ENCODE assay signal across 9 cellular contexts in genomic region chr3:52481819-52482521, GRCh38. TPM values are rescaled to one million over a fixed set of nuclear protein-coding genes. Genes with fewer than 3 reads are reported as not detected.
DNase-seq lines count a peak whose midpoint lies in the region; ATAC-seq, FAIRE-seq and TF ChIP-seq lines count a peak whose summit lies in the region.
"Had no signal": no experiment of that assay in that cellular context is flagged by ENCODE, and none has a peak within 500 bp of the region (broad histone marks: within the 10 kb centered on the region; RNA-seq: fewer than 3 reads in every experiment).

No MANE protein-coding gene starts in this region.

- H3K4ac ChIP-seq in H1 (replicated peaks; ENCODE audit: insufficient read length, low read depth, low read length): no peak overlapping the region

- no peak overlapping the region for H3K27ac ChIP-seq in H1 (ENCODE audit: low read depth, low read length)
- H3K27ac ChIP-seq in prostate gland: peak overlapping the region; percentile 31 to 72

- H3K27me3 ChIP-seq in Loucy (ENCODE audit: insufficient read depth, low read length, poor library complexity, severe bottlenecking) (no peaks in the 10 kb centered on the region), H1 (replicated peaks in 1 of 4; ENCODE audit: control insufficient read depth in 3 of 4, extremely low read depth in 1 of 4, insufficient read depth in 3 of 4, low read length in 3 of 4) (no peaks in the 10 kb centered on the region), prostate gland (replicated peaks; ENCODE audit: insufficient read depth) (no peaks in the 10 kb centered on the region)

- H3K14ac ChIP-seq in H1 (ENCODE audit: insufficient read length): no peak overlapping the region

- H3K4me1 ChIP-seq in Loucy (ENCODE audit: insufficient read depth, low read length, poor library complexity, severe bottlenecking): no peaks in the 10 kb centered on the region
- H3K4me1 ChIP-seq in H1 (replicated peaks in 1 of 4; ENCODE audit: control insufficient read depth in 3 of 4, insufficient read depth in 4 of 4, low read length in 3 of 4): no peaks in the 10 kb centered on the region
- H3K4me1 ChIP-seq in prostate gland (replicated peaks): no peaks in the 10 kb centered on the region

- H4K8ac ChIP-seq in H1 (ENCODE audit: extremely low read depth, insufficient read depth, low read length): no peak overlapping the region

- no peaks in the 10 kb centered on the region for H3K9me2 ChIP-seq in Loucy (replicated peaks; ENCODE audit: low read depth, low read length)

- H3K79me1 ChIP-seq in H1 (ENCODE audit: low read depth, low read length): peaks cover 2% of the 10 kb centered on the region; the same call in 1 of the 2 replicates

- TF ChIP-seq EP300 in H1 (IDR thresholded peaks at IDR 0.05; ENCODE audit: borderline replicate concordance in 1 of 2, low read depth in 2 of 2, low read length in 2 of 2): no peak

- H2AFZ ChIP-seq in Loucy (ENCODE audit: low read length) (no peak overlapping the region), H1 (ENCODE audit: low read length) (no peak overlapping the region)

- no peak for ATAC-seq in HG02973 (IDR thresholded peaks at IDR 0.05; ENCODE audit: unreplicated experiment)

- POLR2A ChIA-PET in activated CD4-positive, alpha-beta memory T cell treated with anti-CD3 and anti-CD28 coated beads for 36 hours (lab: Charles Lee): no interaction called here
- POLR2A ChIA-PET in activated CD4-positive, alpha-beta memory T cell treated with anti-CD3 and anti-CD28 coated beads, Interleukin-2, amount 10 ng/mL, durations not matched to agents 7 days and 5 days (lab: Charles Lee): no interaction called here
- POLR2A ChIA-PET in H1 (lab: Charles Lee; ENCODE audit: partially characterized antibody): interaction anchor here (0.7 to 2.1 kb wide), 5 partner anchors 13 to 94 kb away, joined by 3 to 6 read pairs (median 3); partner anchors contain the start of genes STAB1 and UQCC5

- no peaks in the 10 kb centered on the region for H3K23me2 ChIP-seq in H1 (ENCODE audit: low read depth, low read length)

- DNase-seq in activated CD4-positive, alpha-beta memory T cell treated with anti-CD3 and anti-CD28 coated beads for 36 hours: peak; percentile 26
- DNase-seq in activated CD4-positive, alpha-beta memory T cell treated with anti-CD3 and anti-CD28 coated beads, Interleukin-2, amount 10 ng/mL, durations not matched to agents 7 days and 5 days: no peak
- DNase-seq in H1 (ENCODE audit: low read depth in 1 of 2, low spot score in 2 of 2) (peak; percentile 51 to 93), prostate gland (ENCODE audit: low spot score) (no peak), lower leg skin (ENCODE audit: low spot score in 2 of 2) (no peak)
- DNase-seq in activated T-helper 2 cell treated with anti-CD3 and anti-CD28 coated beads, Interferon-gamma antibody, Interleukin-2, Interleukin-4, amounts not matched to agents 10 μg/mL and 5 μg/mL and 100 μg/mL, durations not matched to agents 14 hours and 24 hours and 36 hours (ENCODE audit: low spot score): no peak
- DNase-seq: NCI-H1436 had no signal

- CTCF ChIA-PET in activated CD4-positive, alpha-beta memory T cell treated with anti-CD3 and anti-CD28 coated beads for 36 hours (lab: Charles Lee): interaction anchor here (1.0 to 1.9 kb wide), 3 partner anchors 16 to 30 kb away, joined by 4 to 5 read pairs (median 4); no protein-coding TSS in a partner anchor
- CTCF ChIA-PET in activated CD4-positive, alpha-beta memory T cell treated with anti-CD3 and anti-CD28 coated beads, Interleukin-2, amount 10 ng/mL, durations not matched to agents 7 days and 5 days (lab: Charles Lee): interaction anchor here (1.0 kb wide), 1 partner anchor 25 kb away, joined by 3 read pairs; no protein-coding TSS in a partner anchor
- CTCF ChIA-PET in H1 (lab: Charles Lee; ENCODE audit: partially characterized antibody): interaction anchor here (0.6 to 3.1 kb wide), 27 partner anchors 9 to 258 kb away, joined by 3 to 28 read pairs (median 4); partner anchors contain the start of genes STAB1 and TNNC1

- no peak overlapping the region for H2BK20ac ChIP-seq in H1 (ENCODE audit: low read length)

- no peaks in the 10 kb centered on the region for H3K9me3 Mint-ChIP-seq in activated CD4-positive, alpha-beta memory T cell treated with anti-CD3 and anti-CD28 coated beads for 36 hours
- H3K9me3 Mint-ChIP-seq in activated CD4-positive, alpha-beta memory T cell treated with anti-CD3 and anti-CD28 coated beads, Interleukin-2, amount 10 ng/mL, durations not matched to agents 7 days and 5 days: no peaks in the 10 kb centered on the region
- no peaks in the 10 kb centered on the region for H3K9me3 Mint-ChIP-seq in activated T-helper 2 cell treated with anti-CD3 and anti-CD28 coated beads, Interferon-gamma antibody, Interleukin-2, Interleukin-4, amounts not matched to agents 10 μg/mL and 5 μg/mL and 100 μg/mL, durations not matched to agents 14 hours and 24 hours and 36 hours

- no peak overlapping the region for H2AK5ac ChIP-seq in H1 (ENCODE audit: low read depth, low read length)

- no peaks in the 10 kb centered on the region for H3F3A ChIP-seq in Loucy (ENCODE audit: low read depth)

- no peak overlapping the region for H2BK12ac ChIP-seq in H1 (ENCODE audit: low read depth, low read length)

- intact Hi-C loops in activated CD4-positive, alpha-beta memory T cell treated with anti-CD3 and anti-CD28 coated beads for 36 hours (cut with micrococcal nuclease): no loop called here
- intact Hi-C loops in prostate gland (cut with DNase I): loop anchor here (5.0 kb wide), 1 partner anchor 50 kb away; the partner anchor contains the start of gene NT5DC2
- intact Hi-C loops in lower leg skin (cut with DNase I; ENCODE audit: low total_unique reads): no loop called here
- intact Hi-C loops in activated T-helper 2 cell treated with anti-CD3 and anti-CD28 coated beads, Interferon-gamma antibody, Interleukin-2, Interleukin-4, amounts not matched to agents 10 μg/mL and 5 μg/mL and 100 μg/mL, durations not matched to agents 14 hours and 24 hours and 36 hours (cut with micrococcal nuclease): no loop called here

- no peak overlapping the region for H3K56ac ChIP-seq in H1 (replicated peaks; ENCODE audit: insufficient read length, low read depth, low read length)

- TF ChIP-seq RAD21 in H1 (IDR thresholded peaks at IDR 0.05 in 1 of 2, conservative IDR thresholded peaks at IDR 0.05 in 1 of 2; ENCODE audit: low read depth in 2 of 2, low read length in 2 of 2): peak; percentile 62 to 71

- no peak overlapping the region for H4K5ac ChIP-seq in H1 (ENCODE audit: insufficient read length, low read depth, low read length)

- TF ChIP-seq POLR2A in H1 (IDR thresholded peaks at IDR 0.05; ENCODE audit: control extremely low read depth in 1 of 2, low read depth in 2 of 2, low read length in 2 of 2) (no peak), prostate gland (IDR thresholded peaks at IDR 0.05) (no peak), lower leg skin (IDR thresholded peaks at IDR 0.05) (no peak)

- no peaks in the 10 kb centered on the region for H3K27me3 Mint-ChIP-seq in activated CD4-positive, alpha-beta memory T cell treated with anti-CD3 and anti-CD28 coated beads for 36 hours
- no peaks in the 10 kb centered on the region for H3K27me3 Mint-ChIP-seq in activated CD4-positive, alpha-beta memory T cell treated with anti-CD3 and anti-CD28 coated beads, Interleukin-2, amount 10 ng/mL, durations not matched to agents 7 days and 5 days
- no peaks in the 10 kb centered on the region for H3K27me3 Mint-ChIP-seq in activated T-helper 2 cell treated with anti-CD3 and anti-CD28 coated beads, Interferon-gamma antibody, Interleukin-2, Interleukin-4, amounts not matched to agents 10 μg/mL and 5 μg/mL and 100 μg/mL, durations not matched to agents 14 hours and 24 hours and 36 hours (ENCODE audit: low read depth)

- FAIRE-seq in H1 (lab: Jason Lieb, UNC): peak; percentile 75

- H2BK120ac ChIP-seq in H1 (replicated peaks; ENCODE audit: low read depth, low read length): no peak overlapping the region

- H3K27ac Mint-ChIP-seq in activated CD4-positive, alpha-beta memory T cell treated with anti-CD3 and anti-CD28 coated beads for 36 hours: no peak overlapping the region
- no peak overlapping the region for H3K27ac Mint-ChIP-seq in activated CD4-positive, alpha-beta memory T cell treated with anti-CD3 and anti-CD28 coated beads, Interleukin-2, amount 10 ng/mL, durations not matched to agents 7 days and 5 days
- no peak overlapping the region for H3K27ac Mint-ChIP-seq in activated T-helper 2 cell treated with anti-CD3 and anti-CD28 coated beads, Interferon-gamma antibody, Interleukin-2, Interleukin-4, amounts not matched to agents 10 μg/mL and 5 μg/mL and 100 μg/mL, durations not matched to agents 14 hours and 24 hours and 36 hours

- H3K36me3 ChIP-seq in Loucy (ENCODE audit: insufficient read depth, low read length) (peaks cover 81% of the 10 kb centered on the region), H1 (ENCODE audit: control insufficient read depth in 2 of 4, insufficient read depth in 4 of 4, low read length in 3 of 4) (peaks cover 30 to 58% (median 42%) of the 10 kb centered on the region in 4 experiments), prostate gland (peaks cover 35 to 40% of the 10 kb centered on the region in 2 donors)

- H3K9ac ChIP-seq in Loucy (ENCODE audit: low read depth, low read length, poor library complexity, severe bottlenecking) (no peak overlapping the region), H1 (replicated peaks in 1 of 4; ENCODE audit: extremely low read depth in 1 of 4, low read depth in 3 of 4, low read length in 3 of 4) (no peak overlapping the region)

- H3K9me3 ChIP-seq in Loucy (ENCODE audit: insufficient read depth, low read depth, low read length): no peaks in the 10 kb centered on the region
- H3K9me3 ChIP-seq in H1 (ENCODE audit: insufficient read depth in 2 of 2, low read depth in 1 of 2, low read length in 1 of 2): no peaks in the 10 kb centered on the region
- H3K9me3 ChIP-seq in prostate gland: no peaks in the 10 kb centered on the region

- H3K23ac ChIP-seq in H1 (ENCODE audit: insufficient read length): no peak overlapping the region

- H3K18ac ChIP-seq in H1 (ENCODE audit: extremely low read depth, low read length): no peak overlapping the region

- WGBS in H1 (ENCODE audit: extremely low coverage in 1 of 2, insufficient coverage in 1 of 2, insufficient read length in 1 of 2, insufficient replicate concordance in 2 of 2, low coverage in 1 of 2, low lambda C conversion rate in 2 of 2, missing lambda C conversion rate in 1 of 2), 2 experiments: 80% methylated on average over 23 of the region's 23 CpGs; no CpG with 5 or more reads in 1 of the 2 experiments
- WGBS in prostate gland: 83% methylated on average over 23 of the region's 23 CpGs
- 90 to 92% methylated on average over 23 of the region's 23 CpGs for WGBS in lower leg skin, 2 donors

- H2BK15ac ChIP-seq in H1 (ENCODE audit: low read length): no peak overlapping the region

- H3K79me2 ChIP-seq in Loucy (ENCODE audit: insufficient read depth, low read length): no peaks in the 10 kb centered on the region
- H3K79me2 ChIP-seq in H1 (ENCODE audit: control insufficient read depth in 1 of 2, insufficient read depth in 2 of 2, low read length in 2 of 2): no peaks in the 10 kb centered on the region

- no peak overlapping the region for H3K4me2 ChIP-seq in Loucy (ENCODE audit: low read depth, low read length, poor library complexity, severe bottlenecking)
- no peak overlapping the region for H3K4me2 ChIP-seq in H1 (ENCODE audit: insufficient read depth in 1 of 2, low read depth in 2 of 2, low read length in 2 of 2)

- no peak overlapping the region for H4K91ac ChIP-seq in H1 (replicated peaks; ENCODE audit: insufficient read length, low read length)

- H3K4me1 Mint-ChIP-seq in activated CD4-positive, alpha-beta memory T cell treated with anti-CD3 and anti-CD28 coated beads for 36 hours (ENCODE audit: low read depth): no peaks in the 10 kb centered on the region
- no peaks in the 10 kb centered on the region for H3K4me1 Mint-ChIP-seq in activated CD4-positive, alpha-beta memory T cell treated with anti-CD3 and anti-CD28 coated beads, Interleukin-2, amount 10 ng/mL, durations not matched to agents 7 days and 5 days
- no peaks in the 10 kb centered on the region for H3K4me1 Mint-ChIP-seq in activated T-helper 2 cell treated with anti-CD3 and anti-CD28 coated beads, Interferon-gamma antibody, Interleukin-2, Interleukin-4, amounts not matched to agents 10 μg/mL and 5 μg/mL and 100 μg/mL, durations not matched to agents 14 hours and 24 hours and 36 hours (ENCODE audit: low read depth)

- peak; percentile 67 for TF ChIP-seq CTCF in Loucy (conservative IDR thresholded peaks at IDR 0.05; ENCODE audit: low read length)
- TF ChIP-seq CTCF in H1 (IDR thresholded peaks at IDR 0.05; ENCODE audit: control extremely low read depth in 1 of 3, insufficient read depth in 1 of 3, low read depth in 1 of 3, low read length in 3 of 3): peak in 2 of 3 experiments; percentile 82 to 98; a peak in 3 of 4 replicates
- TF ChIP-seq CTCF in prostate gland (IDR thresholded peaks at IDR 0.05): peak in 3 of 4 experiments; percentile 15 to 23 (median 22)
- no peak for TF ChIP-seq CTCF in lower leg skin (IDR thresholded peaks at IDR 0.05)

- no peaks in the 10 kb centered on the region for H4K20me1 ChIP-seq in Loucy (ENCODE audit: insufficient read depth, low read length, poor library complexity, severe bottlenecking)
- peaks cover 0 to 18% of the 10 kb centered on the region in 2 experiments for H4K20me1 ChIP-seq in H1 (replicated peaks in 1 of 2; ENCODE audit: control insufficient read depth in 1 of 2, insufficient read depth in 2 of 2, low read length in 2 of 2)

- H3K4me3 ChIP-seq in Loucy (ENCODE audit: low read length, poor library complexity, severe bottlenecking) (no peak overlapping the region), H1 (ENCODE audit: extremely low read depth in 1 of 4, insufficient read depth in 2 of 4, low read depth in 3 of 4, low read length in 4 of 4) (no peak overlapping the region), prostate gland (no peak overlapping the region), lower leg skin (ENCODE audit: low read depth, poor library complexity, severe bottlenecking) (no peak overlapping the region)

- no peak overlapping the region; the same call in 1 of the 2 replicates for H2BK5ac ChIP-seq in H1 (ENCODE audit: low read depth, low read length)

- H3K36me3 Mint-ChIP-seq in activated CD4-positive, alpha-beta memory T cell treated with anti-CD3 and anti-CD28 coated beads for 36 hours: peaks cover 34% of the 10 kb centered on the region
- peaks cover 39% of the 10 kb centered on the region for H3K36me3 Mint-ChIP-seq in activated CD4-positive, alpha-beta memory T cell treated with anti-CD3 and anti-CD28 coated beads, Interleukin-2, amount 10 ng/mL, durations not matched to agents 7 days and 5 days (ENCODE audit: low read depth)
- peaks cover 44% of the 10 kb centered on the region for H3K36me3 Mint-ChIP-seq in activated T-helper 2 cell treated with anti-CD3 and anti-CD28 coated beads, Interferon-gamma antibody, Interleukin-2, Interleukin-4, amounts not matched to agents 10 μg/mL and 5 μg/mL and 100 μg/mL, durations not matched to agents 14 hours and 24 hours and 36 hours (ENCODE audit: low read depth)

- no peak overlapping the region for H3K4me3 Mint-ChIP-seq in activated CD4-positive, alpha-beta memory T cell treated with anti-CD3 and anti-CD28 coated beads for 36 hours
- H3K4me3 Mint-ChIP-seq in activated CD4-positive, alpha-beta memory T cell treated with anti-CD3 and anti-CD28 coated beads, Interleukin-2, amount 10 ng/mL, durations not matched to agents 7 days and 5 days: no peak overlapping the region
- H3K4me3 Mint-ChIP-seq in activated T-helper 2 cell treated with anti-CD3 and anti-CD28 coated beads, Interferon-gamma antibody, Interleukin-2, Interleukin-4, amounts not matched to agents 10 μg/mL and 5 μg/mL and 100 μg/mL, durations not matched to agents 14 hours and 24 hours and 36 hours (ENCODE audit: low read depth): no peak overlapping the region

RNA-seq across cellular contexts. Expression of gene STAB1, which starts 13.2 kb away (rescaled TPM):
- total RNA-seq in activated CD4-positive, alpha-beta memory T cell treated with anti-CD3 and anti-CD28 coated beads for 36 hours: under 1 TPM in 1 of 2 experiments, not detected in 1; 0.14 TPM
- not detected for total RNA-seq in activated CD4-positive, alpha-beta memory T cell treated with anti-CD3 and anti-CD28 coated beads, Interleukin-2, amount 10 ng/mL, durations not matched to agents 7 days and 5 days
- total RNA-seq in H1 (2021; fragmentation: NEBNext Ultra II Directional; extraction: Animal tissue kit (Norgen Biotek cat#: 25700)): 1.8 and 1.9 TPM in 2 replicates
- polyA plus RNA-seq in H1 (2011; rRNA removed): 1.0 and 1.3 TPM in 2 replicates
- 0.78 TPM for polyA plus RNA-seq in H1 (2011; cell fraction: cytosol; rRNA removed)
- 3.9 TPM for polyA plus RNA-seq in H1 (2011; cell fraction: nucleus; rRNA removed)
- 0.64 to 1.5 TPM (median 1.2 TPM) in 4 replicates for polyA plus RNA-seq in H1 (2012, experiment 1 of 2)
- 0.62 TPM for polyA plus RNA-seq in H1 (2012, experiment 2 of 2)
- polyA plus RNA-seq in H1 (2013, experiment 1 of 2): 1.2 TPM
- 0.99 TPM for polyA plus RNA-seq in H1 (2013, experiment 2 of 2)
- polyA minus RNA-seq in H1 (2011; rRNA and poly(A)+ RNA removed): 0.85 and 1.4 TPM in 2 replicates
- polyA minus RNA-seq in H1 (2011; cell fraction: cytosol; rRNA and poly(A)+ RNA removed): 1.7 TPM
- polyA minus RNA-seq in H1 (2011; cell fraction: nucleus; rRNA and poly(A)+ RNA removed): 2.0 TPM
- 10 to 100 TPM; 21.8 to 68.6 TPM for total RNA-seq in prostate gland
- 10 to 100 TPM; 10.1 to 23.9 (median 12.1) TPM for total RNA-seq in lower leg skin
- 0.07 TPM in 1 of 2 replicates, not detected in the other for total RNA-seq in activated T-helper 2 cell treated with anti-CD3 and anti-CD28 coated beads, Interferon-gamma antibody, Interleukin-2, Interleukin-4, amounts not matched to agents 10 μg/mL and 5 μg/mL and 100 μg/mL, durations not matched to agents 14 hours and 24 hours and 36 hours

RNA-seq across cellular contexts. Expression of gene NISCH, which starts 26.6 kb away (rescaled TPM):
- 10 to 100 TPM; 50.8 to 60.2 TPM for total RNA-seq in activated CD4-positive, alpha-beta memory T cell treated with anti-CD3 and anti-CD28 coated beads for 36 hours
- 10 to 100 TPM; 73.8 to 75.0 TPM for total RNA-seq in activated CD4-positive, alpha-beta memory T cell treated with anti-CD3 and anti-CD28 coated beads, Interleukin-2, amount 10 ng/mL, durations not matched to agents 7 days and 5 days
- 67.0 and 71.9 TPM in 2 replicates for total RNA-seq in H1 (2021; fragmentation: NEBNext Ultra II Directional; extraction: Animal tissue kit (Norgen Biotek cat#: 25700))
- 71.2 and 108 TPM in 2 replicates for polyA plus RNA-seq in H1 (2011; rRNA removed)
- 71.7 TPM for polyA plus RNA-seq in H1 (2011; cell fraction: cytosol; rRNA removed)
- polyA plus RNA-seq in H1 (2011; cell fraction: nucleus; rRNA removed): 289 TPM
- 48.9 to 72.2 TPM (median 62.2 TPM) in 4 replicates for polyA plus RNA-seq in H1 (2012, experiment 1 of 2)
- polyA plus RNA-seq in H1 (2012, experiment 2 of 2): 33.3 TPM
- 50.4 TPM for polyA plus RNA-seq in H1 (2013, experiment 1 of 2)
- 45.9 TPM for polyA plus RNA-seq in H1 (2013, experiment 2 of 2)
- polyA minus RNA-seq in H1 (2011; rRNA and poly(A)+ RNA removed): 106 and 112 TPM in 2 replicates
- polyA minus RNA-seq in H1 (2011; cell fraction: cytosol; rRNA and poly(A)+ RNA removed): 60.0 TPM
- 121 TPM for polyA minus RNA-seq in H1 (2011; cell fraction: nucleus; rRNA and poly(A)+ RNA removed)
- total RNA-seq in prostate gland: 100 to 1,000 TPM; 107 to 277 TPM
- total RNA-seq in lower leg skin: 100 to 1,000 TPM in 1 of 4 donors, 10 to 100 TPM in 3; 69.9 to 133 (median 85.9) TPM
- 70.0 and 73.4 TPM in 2 replicates for total RNA-seq in activated T-helper 2 cell treated with anti-CD3 and anti-CD28 coated beads, Interferon-gamma antibody, Interleukin-2, Interleukin-4, amounts not matched to agents 10 μg/mL and 5 μg/mL and 100 μg/mL, durations not matched to agents 14 hours and 24 hours and 36 hours

RNA-seq across cellular contexts. Expression of gene TNNC1, which starts 28.1 kb away (rescaled TPM):
- total RNA-seq in activated CD4-positive, alpha-beta memory T cell treated with anti-CD3 and anti-CD28 coated beads for 36 hours: 1 to 10 TPM; 3.0 to 4.7 TPM
- 1 to 10 TPM; 2.3 to 2.5 TPM for total RNA-seq in activated CD4-positive, alpha-beta memory T cell treated with anti-CD3 and anti-CD28 coated beads, Interleukin-2, amount 10 ng/mL, durations not matched to agents 7 days and 5 days
- total RNA-seq in H1 (2021; fragmentation: NEBNext Ultra II Directional; extraction: Animal tissue kit (Norgen Biotek cat#: 25700)): 5.8 and 9.5 TPM in 2 replicates
- 16.4 and 18.5 TPM in 2 replicates for polyA plus RNA-seq in H1 (2011; rRNA removed)
- polyA plus RNA-seq in H1 (2011; cell fraction: cytosol; rRNA removed): 29.5 TPM
- 12.1 TPM for polyA plus RNA-seq in H1 (2011; cell fraction: nucleus; rRNA removed)
- 11.7 to 13.0 TPM (median 12.0 TPM) in 4 replicates for polyA plus RNA-seq in H1 (2012, experiment 1 of 2)
- polyA plus RNA-seq in H1 (2012, experiment 2 of 2): 12.9 TPM
- 5.0 TPM for polyA plus RNA-seq in H1 (2013, experiment 1 of 2)
- polyA plus RNA-seq in H1 (2013, experiment 2 of 2): 4.6 TPM
- 2.8 and 5.0 TPM in 2 replicates for polyA minus RNA-seq in H1 (2011; rRNA and poly(A)+ RNA removed)
- 4.1 TPM for polyA minus RNA-seq in H1 (2011; cell fraction: cytosol; rRNA and poly(A)+ RNA removed)
- polyA minus RNA-seq in H1 (2011; cell fraction: nucleus; rRNA and poly(A)+ RNA removed): 5.0 TPM
- total RNA-seq in prostate gland (100 to 1,000 TPM in 1 of 2 donors, 1 to 10 TPM in 1; 2.7 to 109 TPM), lower leg skin (10 to 100 TPM in 3 of 4 donors, 1 to 10 TPM in 1; 6.3 to 73.7 (median 21.3) TPM)
- 0.34 and 0.46 TPM in 2 replicates for total RNA-seq in activated T-helper 2 cell treated with anti-CD3 and anti-CD28 coated beads, Interferon-gamma antibody, Interleukin-2, Interleukin-4, amounts not matched to agents 10 μg/mL and 5 μg/mL and 100 μg/mL, durations not matched to agents 14 hours and 24 hours and 36 hours

RNA-seq across cellular contexts. Expression of gene SEMA3G, which starts 37.1 kb away (rescaled TPM):
- total RNA-seq in activated CD4-positive, alpha-beta memory T cell treated with anti-CD3 and anti-CD28 coated beads for 36 hours: under 1 TPM; 0.10 to 0.14 TPM
- total RNA-seq in activated CD4-positive, alpha-beta memory T cell treated with anti-CD3 and anti-CD28 coated beads, Interleukin-2, amount 10 ng/mL, durations not matched to agents 7 days and 5 days: under 1 TPM; 0.18 to 0.20 TPM
- total RNA-seq in H1 (2021; fragmentation: NEBNext Ultra II Directional; extraction: Animal tissue kit (Norgen Biotek cat#: 25700)): 1.5 TPM in 2 replicates
- 0.95 and 2.4 TPM in 2 replicates for polyA plus RNA-seq in H1 (2011; rRNA removed)
- 1.0 TPM for polyA plus RNA-seq in H1 (2011; cell fraction: cytosol; rRNA removed)
- 2.2 TPM for polyA plus RNA-seq in H1 (2011; cell fraction: nucleus; rRNA removed)
- 1.0 to 1.8 TPM (median 1.2 TPM) in 4 replicates for polyA plus RNA-seq in H1 (2012, experiment 1 of 2)
- 0.50 TPM for polyA plus RNA-seq in H1 (2012, experiment 2 of 2)
- 1.3 TPM for polyA plus RNA-seq in H1 (2013, experiment 1 of 2)
- polyA plus RNA-seq in H1 (2013, experiment 2 of 2): 1.1 TPM
- polyA minus RNA-seq in H1 (2011; rRNA and poly(A)+ RNA removed): 1.1 and 1.4 TPM in 2 replicates
- polyA minus RNA-seq in H1 (2011; cell fraction: cytosol; rRNA and poly(A)+ RNA removed): 1.5 TPM
- 1.8 TPM for polyA minus RNA-seq in H1 (2011; cell fraction: nucleus; rRNA and poly(A)+ RNA removed)
- total RNA-seq in prostate gland: 1 to 10 TPM; 3.5 to 7.6 TPM
- total RNA-seq in lower leg skin: 10 to 100 TPM; 17.9 to 49.8 (median 26.9) TPM
- 0.30 and 0.32 TPM in 2 replicates for total RNA-seq in activated T-helper 2 cell treated with anti-CD3 and anti-CD28 coated beads, Interferon-gamma antibody, Interleukin-2, Interleukin-4, amounts not matched to agents 10 μg/mL and 5 μg/mL and 100 μg/mL, durations not matched to agents 14 hours and 24 hours and 36 hours

RNA-seq across cellular contexts. Expression of gene NT5DC2, which starts 51.7 kb away (rescaled TPM):
- total RNA-seq in activated CD4-positive, alpha-beta memory T cell treated with anti-CD3 and anti-CD28 coated beads for 36 hours: 10 to 100 TPM; 46.9 to 49.5 TPM
- total RNA-seq in activated CD4-positive, alpha-beta memory T cell treated with anti-CD3 and anti-CD28 coated beads, Interleukin-2, amount 10 ng/mL, durations not matched to agents 7 days and 5 days: 10 to 100 TPM; 26.2 to 28.1 TPM
- total RNA-seq in H1 (2021; fragmentation: NEBNext Ultra II Directional; extraction: Animal tissue kit (Norgen Biotek cat#: 25700)): 331 and 367 TPM in 2 replicates
- polyA plus RNA-seq in H1 (2011; rRNA removed): 477 and 618 TPM in 2 replicates
- 370 TPM for polyA plus RNA-seq in H1 (2011; cell fraction: cytosol; rRNA removed)
- polyA plus RNA-seq in H1 (2011; cell fraction: nucleus; rRNA removed): 830 TPM
- polyA plus RNA-seq in H1 (2012, experiment 1 of 2): 216 to 416 TPM (median 397 TPM) in 4 replicates
- 335 TPM for polyA plus RNA-seq in H1 (2012, experiment 2 of 2)
- 241 TPM for polyA plus RNA-seq in H1 (2013, experiment 1 of 2)
- polyA plus RNA-seq in H1 (2013, experiment 2 of 2): 226 TPM
- 308 and 331 TPM in 2 replicates for polyA minus RNA-seq in H1 (2011; rRNA and poly(A)+ RNA removed)
- polyA minus RNA-seq in H1 (2011; cell fraction: cytosol; rRNA and poly(A)+ RNA removed): 233 TPM
- polyA minus RNA-seq in H1 (2011; cell fraction: nucleus; rRNA and poly(A)+ RNA removed): 167 TPM
- total RNA-seq in prostate gland: 100 to 1,000 TPM in 1 of 2 donors, 10 to 100 TPM in 1; 70.8 to 117 TPM
- total RNA-seq in lower leg skin: 10 to 100 TPM; 40.3 to 61.4 (median 48.0) TPM
- 77.9 and 88.4 TPM in 2 replicates for total RNA-seq in activated T-helper 2 cell treated with anti-CD3 and anti-CD28 coated beads, Interferon-gamma antibody, Interleukin-2, Interleukin-4, amounts not matched to agents 10 μg/mL and 5 μg/mL and 100 μg/mL, durations not matched to agents 14 hours and 24 hours and 36 hours

Comparison
In these comparisons a context has a peak if more than half of its experiments do, and no peak if none do; other contexts are left out.
1. DNase-seq: peak in activated CD4-positive, alpha-beta memory T cell treated with anti-CD3 and anti-CD28 coated beads for 36 hours (single experiment) and H1 (2 of 2); none in activated CD4-positive, alpha-beta memory T cell treated with anti-CD3 and anti-CD28 coated beads, Interleukin-2, amount 10 ng/mL, durations not matched to agents 7 days and 5 days (single experiment), prostate gland (single experiment), lower leg skin (0 of 2) and activated T-helper 2 cell treated with anti-CD3 and anti-CD28 coated beads, Interferon-gamma antibody, Interleukin-2, Interleukin-4, amounts not matched to agents 10 μg/mL and 5 μg/mL and 100 μg/mL, durations not matched to agents 14 hours and 24 hours and 36 hours (single experiment).
2. CTCF ChIP-seq: peak in Loucy (single experiment), H1 (2 of 3) and prostate gland (3 of 4); none in lower leg skin (0 of 3).